ENCODE assay signal across 8 cellular contexts in genomic region chr1:9239622-9240401, GRCh38. TPM values are rescaled to one million over a fixed set of nuclear protein-coding genes. Genes with fewer than 3 reads are reported as not detected.
DNase-seq lines count a peak whose midpoint lies in the region; ATAC-seq and TF ChIP-seq lines count a peak whose summit lies in the region.

No MANE protein-coding gene starts in this region.

- H3K9me2 ChIP-seq in PC-9 (ENCODE audit: insufficient read depth) (no peaks in the 10 kb centered on the region), Karpas-422 (replicated peaks; ENCODE audit: insufficient read depth, low read length) (no peaks in the 10 kb centered on the region)

- peak; percentile 32 for ATAC-seq in left lung
- no peak for ATAC-seq in HG03108 (IDR thresholded peaks at IDR 0.05; ENCODE audit: unreplicated experiment)

- CTCF ChIA-PET in PC-9 (lab: Charles Lee): no interaction called here

- H3K4me1 ChIP-seq in left lung (peaks cover 27 to 96% of the 10 kb centered on the region in 2 donors), PC-9 (replicated peaks; ENCODE audit: insufficient read depth) (peaks cover 4% of the 10 kb centered on the region; the same call in 1 of the 2 replicates), Karpas-422 (ENCODE audit: low read length) (peaks cover 12% of the 10 kb centered on the region)

- no peak for TF ChIP-seq CTCF in GM20000 (IDR thresholded peaks at IDR 0.05; ENCODE audit: extremely low read depth, missing control alignments)
- no peak for TF ChIP-seq CTCF in left lung (IDR thresholded peaks at IDR 0.05)
- no peak for TF ChIP-seq CTCF in PC-9 (conservative IDR thresholded peaks at IDR 0.05)

- H3K9me3 ChIP-seq in left lung (no peaks in the 10 kb centered on the region), PC-9 (ENCODE audit: insufficient read depth, low read depth) (no peaks in the 10 kb centered on the region), Karpas-422 (ENCODE audit: low read length) (no peaks in the 10 kb centered on the region)

- BruUV-seq in PC-9 (replicated peaks; lab: Mats Ljungman, UMichigan): no TSS peak

- H3K79me2 ChIP-seq in PC-9 (ENCODE audit: low read depth) (no peaks in the 10 kb centered on the region), Karpas-422 (ENCODE audit: low read length) (peaks cover 34% of the 10 kb centered on the region)

- H3F3A ChIP-seq in PC-9 (ENCODE audit: insufficient read depth, low read depth): 0 out of 2 replicates have a peak, but pooled peaks cover 4% of the 10 kb centered on the region

- H2AFZ ChIP-seq in PC-9 (no peak overlapping the region), Karpas-422 (ENCODE audit: low read length) (no peak overlapping the region)

- intact Hi-C loops in left lung (cut with DNase I) (no loop called here), PC-9 (cut with micrococcal nuclease; ENCODE audit: unreplicated experiment) (no loop called here)

- peak overlapping the region; percentile 75 to 85 for H3K27ac ChIP-seq in left lung
- no peak overlapping the region for H3K27ac ChIP-seq in PC-9
- no peak overlapping the region for H3K27ac ChIP-seq in Karpas-422 (ENCODE audit: low read length)

- H3K9ac ChIP-seq in Karpas-422 (ENCODE audit: low read length): no peak overlapping the region

- H3K36me3 ChIP-seq in left lung (no peaks in the 10 kb centered on the region), PC-9 (ENCODE audit: low read depth) (no peaks in the 10 kb centered on the region), Karpas-422 (ENCODE audit: insufficient read depth, low read length) (no peaks in the 10 kb centered on the region)

- DNase-seq in GM20000 (ENCODE audit: low spot score) (peak; percentile 80), RPMI7951 (ENCODE audit: low read depth) (peak; percentile 78), amniotic stem cell (lab: John Stamatoyannopoulos, UW) (peak; percentile 40), left lung (peak; percentile 80 to 86), PC-9 (no peak), Karpas-422 (no peak)
- DNase-seq in stimulated activated CD8-positive, alpha-beta memory T cell treated with anti-CD3 and anti-CD28 coated beads, Interleukin-15, amount 100 ng/mL, for 48 hours (ENCODE audit: low read depth in 2 of 2): peak; percentile 30 to 53

- no peaks in the 10 kb centered on the region for H3K27me3 ChIP-seq in left lung
- H3K27me3 ChIP-seq in PC-9 (ENCODE audit: insufficient read depth, low read depth): no peaks in the 10 kb centered on the region
- no peaks in the 10 kb centered on the region for H3K27me3 ChIP-seq in Karpas-422 (ENCODE audit: low read length)

- POLR2A ChIA-PET in PC-9 (lab: Charles Lee; ENCODE audit: unreplicated experiment): no interaction called here

- H4K20me1 ChIP-seq in PC-9 (ENCODE audit: insufficient read depth) (no peaks in the 10 kb centered on the region), Karpas-422 (ENCODE audit: insufficient read depth, low read depth, low read length) (no peaks in the 10 kb centered on the region)

- H3K4me3 ChIP-seq in left lung (no peak overlapping the region), PC-9 (no peak overlapping the region), Karpas-422 (ENCODE audit: low read length) (no peak overlapping the region)

- H3K4me2 ChIP-seq in PC-9 (no peak overlapping the region), Karpas-422 (ENCODE audit: low read depth, low read length, poor library complexity, severe bottlenecking) (no peak overlapping the region)

RNA-seq across cellular contexts. Expression of gene H6PD, which starts 5.2 kb away (rescaled TPM):
- total RNA-seq in RPMI7951 (2014; rRNA removed; shearing (Covaris generic)): 8.4 and 10.2 TPM in 2 replicates
- total RNA-seq in left lung (10 to 100 TPM; 33.0 to 42.6 TPM), PC-9 (2021) (31.1 and 43.9 TPM in 2 replicates)
- 21.3 and 21.6 TPM in 2 replicates for total RNA-seq in Karpas-422 (2014; rRNA removed; shearing (Covaris generic); ENCODE audit: low replicate concordance)

RNA-seq across cellular contexts. Expression of gene SPSB1, which starts 52.9 kb away (rescaled TPM):
- 7.6 and 10.3 TPM in 2 replicates for total RNA-seq in RPMI7951 (2014; rRNA removed; shearing (Covaris generic))
- total RNA-seq in left lung (10 to 100 TPM; 24.7 to 39.4 TPM), PC-9 (2021) (27.9 and 33.8 TPM in 2 replicates)
- total RNA-seq in Karpas-422 (2014; rRNA removed; shearing (Covaris generic); ENCODE audit: low replicate concordance): not detected in 2 replicates

Comparison
In these comparisons a context has a peak if more than half of its experiments do, and no peak if none do; other contexts are left out.
1. DNase-seq: peak in GM20000 (single experiment), RPMI7951 (single experiment), amniotic stem cell (single experiment), left lung (2 of 2) and stimulated activated CD8-positive, alpha-beta memory T cell treated with anti-CD3 and anti-CD28 coated beads, Interleukin-15, amount 100 ng/mL, for 48 hours (2 of 2); none in PC-9 (0 of 2) and Karpas-422 (single experiment).
2. H3K27ac ChIP-seq: peak in left lung (2 of 2); none in PC-9 (single experiment) and Karpas-422 (single experiment).